In the genomic region with DNA sequence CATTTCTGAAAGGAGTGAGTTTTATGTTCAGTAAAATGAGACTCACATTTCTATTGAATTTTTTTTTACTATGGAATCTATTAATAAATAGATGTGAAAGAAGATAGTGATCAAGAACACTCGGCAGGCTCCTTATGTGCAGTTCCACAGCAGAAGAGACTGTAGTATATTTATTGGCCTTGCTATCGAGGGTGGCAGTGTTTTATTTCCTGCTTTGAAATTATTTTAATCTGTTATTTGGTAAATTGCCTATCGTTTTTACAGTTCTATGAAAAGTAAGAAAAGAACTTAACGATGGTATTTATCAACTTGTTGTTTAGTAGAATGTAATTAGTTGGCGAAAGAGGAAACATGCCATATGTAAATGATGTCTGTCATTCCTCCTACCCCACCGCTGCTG, we compare ENCODE assay signal across 19 cellular contexts.
DNase-seq lines count a peak whose midpoint lies in the region; ATAC-seq and TF ChIP-seq lines count a peak whose summit lies in the region.
"Had no signal": no experiment of that assay in that cellular context is flagged by ENCODE, and none has a peak within 500 bp of the region (broad histone marks: within the 10 kb centered on the region; RNA-seq: fewer than 3 reads in every experiment).

No MANE protein-coding gene starts in this region.

- peaks cover 2% of the 10 kb centered on the region; the same call in 1 of the 2 replicates for H3K27me3 ChIP-seq in PC-3 (ENCODE audit: low read length)
- H3K27me3 ChIP-seq: BE2C; BLaER1 treated with 17β-estradiol and CSF1 and Interleukin-3, amounts not matched to agents 10 nM and 100 nM had no signal

- POLR2A ChIA-PET in PC-3 (lab: Charles Lee; ENCODE audit: unreplicated experiment): no interaction called here

- no peak overlapping the region for H3K4me3 ChIP-seq in PC-3 (ENCODE audit: low read length)
- H3K4me3 ChIP-seq: BLaER1 treated with 17β-estradiol and CSF1 and Interleukin-3, amounts not matched to agents 10 nM and 100 nM; GM23338; HAP-1 had no signal

- no peaks in the 10 kb centered on the region for H3K79me2 ChIP-seq in PC-3 (ENCODE audit: low read length)

- no peak overlapping the region for H3K4me2 ChIP-seq in PC-3 (ENCODE audit: low read length)
- H3K4me2 ChIP-seq: BLaER1 treated with 17β-estradiol and CSF1 and Interleukin-3, amounts not matched to agents 10 nM and 100 nM; GM23338 had no signal

- H3K9me3 ChIP-seq in PC-3 (ENCODE audit: low read length): no peaks in the 10 kb centered on the region
- H3K9me3 ChIP-seq: BE2C; BLaER1 treated with 17β-estradiol and CSF1 and Interleukin-3, amounts not matched to agents 10 nM and 100 nM; HAP-1 had no signal

- CTCF ChIA-PET in PC-3 (lab: Charles Lee): no interaction called here

- no peaks in the 10 kb centered on the region for H3K9me2 ChIP-seq in PC-3 (replicated peaks; ENCODE audit: low read length)

- DNase-seq in PC-3 (no peak), medulla oblongata (ENCODE audit: extremely low spot score) (peak; percentile 11), Ammon's horn (ENCODE audit: low spot score) (no peak), left ventricle myocardium superior (no peak), Right ventricle myocardium inferior (ENCODE audit: missing footprints) (no peak)
- DNase-seq: BE2C; Calu3; CD4-positive, alpha-beta memory T cell; COR-L47; DMS53; DMS79 treated with DMSO at 0.1 percent for 48 hours; GF-D8; HFFc6 had no signal

- H3K27ac ChIP-seq in C4-2B (no peak overlapping the region), PC-3 (ENCODE audit: low read length) (no peak overlapping the region)
- H3K27ac ChIP-seq: BLaER1 treated with 17β-estradiol and CSF1 and Interleukin-3, amounts not matched to agents 10 nM and 100 nM had no signal

- BruUV-seq in PC-3 (replicated peaks; lab: Mats Ljungman, UMichigan): no TSS peak

- ATAC-seq in PC-3: no peak
- no peak for ATAC-seq in left ventricle myocardium superior
- ATAC-seq in Right ventricle myocardium inferior: no peak
- ATAC-seq in HG03442 (IDR thresholded peaks at IDR 0.05; ENCODE audit: unreplicated experiment): no peak
- ATAC-seq: GM23338 had no signal

- intact Hi-C loops in PC-3 (cut with micrococcal nuclease): no loop called here
- intact Hi-C loops in left ventricle myocardium superior (cut with micrococcal nuclease): no loop called here
- intact Hi-C loops in Right ventricle myocardium inferior (cut with DNase I): no loop called here

- H3F3A ChIP-seq in PC-3 (ENCODE audit: low read length, unreplicated experiment): no peaks in the 10 kb centered on the region

- H4K20me1 ChIP-seq in PC-3 (ENCODE audit: low read length): no peaks in the 10 kb centered on the region
- H4K20me1 ChIP-seq: BLaER1 treated with 17β-estradiol and CSF1 and Interleukin-3, amounts not matched to agents 10 nM and 100 nM had no signal

- H3K9ac ChIP-seq in PC-3 (ENCODE audit: low read length): no peak overlapping the region
- H3K9ac ChIP-seq: BLaER1 treated with 17β-estradiol and CSF1 and Interleukin-3, amounts not matched to agents 10 nM and 100 nM had no signal

- H2AFZ ChIP-seq in PC-3 (ENCODE audit: low read length): no peak overlapping the region
- H2AFZ ChIP-seq: GM23338 had no signal

- H3K4me1 ChIP-seq in PC-3 (ENCODE audit: insufficient read depth, low read length): no peaks in the 10 kb centered on the region
- H3K4me1 ChIP-seq: BE2C; BLaER1 treated with 17β-estradiol and CSF1 and Interleukin-3, amounts not matched to agents 10 nM and 100 nM had no signal

- peak; percentile 76 for TF ChIP-seq CTCF in C4-2B (conservative IDR thresholded peaks at IDR 0.05)
- TF ChIP-seq CTCF in LNCAP (IDR thresholded peaks at IDR 0.05): peak; percentile 33; the same call in 1 of the 2 replicates
- peak; percentile 36; the same call in 1 of the 2 replicates for TF ChIP-seq CTCF in PC-3 (conservative IDR thresholded peaks at IDR 0.05; ENCODE audit: low read depth, low read length)

- no peaks in the 10 kb centered on the region for H3K36me3 ChIP-seq in PC-3 (ENCODE audit: low read depth, low read length)
- H3K36me3 ChIP-seq: BE2C; BLaER1 treated with 17β-estradiol and CSF1 and Interleukin-3, amounts not matched to agents 10 nM and 100 nM; HAP-1 had no signal
